In the genomic region with DNA sequence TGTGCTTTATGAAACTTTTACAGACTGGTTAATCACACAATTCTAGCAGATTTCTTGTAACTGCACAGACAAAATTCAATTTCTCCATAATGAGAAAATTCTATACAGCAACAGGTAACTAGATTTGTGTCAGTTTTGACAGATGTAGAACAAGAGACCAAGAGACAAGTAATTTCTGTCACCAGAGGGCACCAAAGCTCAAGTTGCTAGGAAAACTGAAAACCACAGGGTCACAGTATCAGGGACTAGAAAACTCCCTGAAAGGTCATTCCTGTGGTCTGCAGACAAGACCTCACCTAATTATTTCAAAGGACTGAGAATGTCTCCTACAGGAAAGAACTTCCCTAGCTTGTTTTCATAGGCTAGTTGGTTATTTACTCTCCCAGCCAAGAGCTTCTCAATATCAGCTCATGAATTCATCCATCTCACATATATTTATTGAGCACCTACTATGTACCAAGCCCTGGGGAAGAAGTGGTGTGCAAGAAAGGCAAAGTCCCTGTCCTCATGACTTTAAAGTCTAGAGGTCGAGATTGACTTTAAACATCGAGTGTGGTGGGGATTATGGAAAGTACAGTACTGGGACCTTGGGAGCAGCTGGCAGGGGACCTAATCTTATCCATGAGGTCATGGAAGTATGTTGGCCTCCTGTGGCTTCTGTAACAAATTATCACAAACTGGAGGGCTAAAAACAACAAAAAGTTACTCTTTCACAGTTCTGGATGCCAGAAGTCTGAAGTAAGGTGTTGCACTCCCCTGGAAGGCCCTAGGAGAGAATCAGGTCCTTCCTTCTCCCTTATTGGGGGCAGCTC, we compare ENCODE assay signal across 8 cellular contexts. TPM values are rescaled to one million over a fixed set of nuclear protein-coding genes. Genes with fewer than 3 reads are reported as not detected.
DNase-seq lines count a peak whose midpoint lies in the region; ATAC-seq and TF ChIP-seq lines count a peak whose summit lies in the region.

No MANE protein-coding gene starts in this region.

- DNase-seq in NCI-H1105 treated with DMSO at 0.1 percent for 48 hours (lab: John Stamatoyannopoulos, UW) (peak; percentile 23), NCI-H1105 (lab: John Stamatoyannopoulos, UW) (no peak), HFFc6 (peak; percentile 58), NCI-H526 treated with DMSO at 0.1 percent for 48 hours (lab: John Stamatoyannopoulos, UW) (peak; percentile 33), astrocyte of the spinal cord (ENCODE audit: low read depth, low spot score) (peak; percentile 60), iPS-NIHi11 (ENCODE audit: low spot score) (peak; percentile 55)
- no peak for DNase-seq in stimulated activated naive CD8-positive, alpha-beta T cell treated with anti-CD3 and anti-CD28 coated beads, Interleukin-15, amount 100 ng/mL, for 72 hours

- peaks cover 10% of the 10 kb centered on the region for H3K36me3 Mint-ChIP-seq in HFFc6 (ENCODE audit: low read depth)

- H3K4me1 Mint-ChIP-seq in HFFc6 (ENCODE audit: low read depth) = peaks cover 48% of the 10 kb centered on the region
- peaks cover 16% of the 10 kb centered on the region for H3K4me1 Mint-ChIP-seq in stimulated activated naive CD8-positive, alpha-beta T cell treated with anti-CD3 and anti-CD28 coated beads, Interleukin-15, amount 100 ng/mL, for 72 hours

- H3K27me3 Mint-ChIP-seq in HFFc6 (ENCODE audit: insufficient read depth) = peaks cover 6% of the 10 kb centered on the region
- peaks cover 17% of the 10 kb centered on the region for H3K27me3 Mint-ChIP-seq in stimulated activated naive CD8-positive, alpha-beta T cell treated with anti-CD3 and anti-CD28 coated beads, Interleukin-15, amount 100 ng/mL, for 72 hours

- no peak overlapping the region for H3K27ac Mint-ChIP-seq in HFFc6
- no peak overlapping the region for H3K27ac Mint-ChIP-seq in stimulated activated naive CD8-positive, alpha-beta T cell treated with anti-CD3 and anti-CD28 coated beads, Interleukin-15, amount 100 ng/mL, for 72 hours

- TF ChIP-seq CTCF in HFFc6 (IDR thresholded peaks at IDR 0.05) (peak; percentile 87), astrocyte of the spinal cord (IDR thresholded peaks at IDR 0.05; ENCODE audit: low read depth, low read length) (peak; percentile 63)

- no peak overlapping the region for H3K4me3 Mint-ChIP-seq in HFFc6
- H3K4me3 Mint-ChIP-seq in stimulated activated naive CD8-positive, alpha-beta T cell treated with anti-CD3 and anti-CD28 coated beads, Interleukin-15, amount 100 ng/mL, for 72 hours = no peak overlapping the region

- peak; percentile 64 for ATAC-seq in stimulated activated naive CD8-positive, alpha-beta T cell treated with anti-CD3 and anti-CD28 coated beads, Interleukin-15, amount 100 ng/mL, for 72 hours
- ATAC-seq in HG03342 (IDR thresholded peaks at IDR 0.05; ENCODE audit: unreplicated experiment) = no peak

- H3K4me3 ChIP-seq in astrocyte of the spinal cord (ENCODE audit: low read depth, low read length) = no peak overlapping the region

- peaks cover 6% of the 10 kb centered on the region for H3K9me3 Mint-ChIP-seq in HFFc6
- H3K9me3 Mint-ChIP-seq in stimulated activated naive CD8-positive, alpha-beta T cell treated with anti-CD3 and anti-CD28 coated beads, Interleukin-15, amount 100 ng/mL, for 72 hours = peaks cover 13 to 18% of the 10 kb centered on the region in 2 donors

- in situ Hi-C loops in astrocyte of the spinal cord (cut with HindIII; ENCODE audit: low sequenced_read_pairs) = no loop called here

RNA-seq across cellular contexts. Expression of gene SETD7, which starts 47.8 kb away (rescaled TPM):
- total RNA-seq in HFFc6 (2021; fragmentation: NEBNext Ultra II Directional; extraction: Animal tissue kit (Norgen Biotek cat#: 25700)) = 10 to 100 TPM; 61.5 to 86.6 (median 67.9) TPM

Comparison
In these comparisons a context has a peak if more than half of its experiments do, and no peak if none do; other contexts are left out.
1. DNase-seq: peak in NCI-H1105 treated with DMSO at 0.1 percent for 48 hours (single experiment), HFFc6 (single experiment), NCI-H526 treated with DMSO at 0.1 percent for 48 hours (single experiment), astrocyte of the spinal cord (single experiment) and iPS-NIHi11 (single experiment); none in NCI-H1105 (single experiment) and stimulated activated naive CD8-positive, alpha-beta T cell treated with anti-CD3 and anti-CD28 coated beads, Interleukin-15, amount 100 ng/mL, for 72 hours (0 of 2).